In the genomic region with DNA sequence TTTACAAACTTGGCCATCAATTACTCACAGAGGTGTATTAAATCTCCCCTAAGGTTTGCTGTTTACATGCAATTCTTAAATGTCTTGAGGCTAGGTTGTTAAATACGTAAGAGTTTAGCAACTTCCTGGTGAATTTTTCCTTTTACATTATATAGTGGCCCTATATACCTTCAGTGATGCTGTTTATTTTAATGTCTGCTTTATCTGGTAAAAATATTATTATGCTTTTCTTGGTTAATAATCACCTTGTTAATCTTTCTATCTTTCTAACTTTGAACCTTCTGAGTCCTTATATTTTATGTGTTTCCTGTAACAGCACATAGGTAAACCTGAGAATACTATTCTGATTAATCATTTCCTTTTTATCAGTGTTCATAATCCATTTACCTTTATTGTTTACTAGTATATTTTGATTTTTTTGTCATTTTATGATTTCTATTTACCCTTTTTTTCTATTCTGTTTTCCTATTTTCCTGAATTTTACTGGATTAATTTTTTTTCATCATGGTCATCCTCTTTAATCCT, we compare ENCODE assay signal across 24 cellular contexts. TPM values are rescaled to one million over a fixed set of nuclear protein-coding genes. Genes with fewer than 3 reads are reported as not detected.
DNase-seq lines count a peak whose midpoint lies in the region; ATAC-seq and FAIRE-seq lines count a peak whose summit lies in the region.
"Had no signal": no experiment of that assay in that cellular context is flagged by ENCODE, and none has a peak within 500 bp of the region (broad histone marks: within the 10 kb centered on the region; RNA-seq: fewer than 3 reads in every experiment).

No MANE protein-coding gene starts in this region.

- no peak for DNase-seq in activated T-cell treated with anti-CD3 and anti-CD28 coated beads, Interleukin-2, amount 50 U/mL, for 72 hours
- DNase-seq in activated T-cell treated with anti-CD3 and anti-CD28 coated beads, Interleukin-2, amount 50 U/mL, for 24 hours = no peak
- no peak for DNase-seq in RCC 7860 (ENCODE audit: low spot score)
- DNase-seq in activated CD4-positive, alpha-beta T cell treated with anti-CD3 and anti-CD28 coated beads, Interleukin-2, amount 50 U/mL, for 48 hours = no peak
- DNase-seq: ACHN; BE2C; CD8-positive, alpha-beta memory T cell; DND-41; Kasumi-1; MV-4-11; NCI-H1105; NCI-H2029; NCI-H446; NCI-H524 treated with DMSO at 0.1 percent for 48 hours; NCI-H774; PC-9; SHP77 treated with DMSO at 0.1 percent for 48 hours had no signal

- no peak for ATAC-seq in activated T-cell treated with anti-CD3 and anti-CD28 coated beads, Interleukin-2, amount 50 U/mL, for 72 hours (replicated peaks in 1 of 2)
- ATAC-seq in GM21360 (IDR thresholded peaks at IDR 0.05; ENCODE audit: unreplicated experiment) = no peak
- ATAC-seq in activated CD4-positive, CD25-positive, alpha-beta regulatory T cell treated with anti-CD3 and anti-CD28 coated beads, Interleukin-2, amount 50 U/mL, for 24 hours = no peak
- no peak for ATAC-seq in GM18909 (IDR thresholded peaks at IDR 0.05; ENCODE audit: poor library complexity, unreplicated experiment)
- ATAC-seq: K562 had no signal

- peaks cover 16 to 31% of the 10 kb centered on the region in 2 donors for H3K36me3 Mint-ChIP-seq in activated T-cell treated with anti-CD3 and anti-CD28 coated beads, Interleukin-2, amount 50 U/mL, for 72 hours (ENCODE audit: insufficient read depth in 2 of 2)
- peaks cover 95% of the 10 kb centered on the region for H3K36me3 Mint-ChIP-seq in activated T-cell treated with anti-CD3 and anti-CD28 coated beads, Interleukin-2, amount 50 U/mL, for 24 hours (ENCODE audit: low read depth)

- peak; percentile 41 for FAIRE-seq in RCC 7860 (lab: Jason Lieb, UNC)
- peak; percentile 39 for FAIRE-seq in endometrium (lab: Jason Lieb, UNC)
- FAIRE-seq: H1, K562 had no signal

- no peaks in the 10 kb centered on the region for H3K27me3 Mint-ChIP-seq in activated T-cell treated with anti-CD3 and anti-CD28 coated beads, Interleukin-2, amount 50 U/mL, for 72 hours (ENCODE audit: low read depth)
- H3K27me3 Mint-ChIP-seq in activated T-cell treated with anti-CD3 and anti-CD28 coated beads, Interleukin-2, amount 50 U/mL, for 24 hours = no peaks in the 10 kb centered on the region
- H3K27me3 Mint-ChIP-seq: CD8-positive, alpha-beta memory T cell had no signal

- H3K9me3 Mint-ChIP-seq in activated T-cell treated with anti-CD3 and anti-CD28 coated beads, Interleukin-2, amount 50 U/mL, for 72 hours = no peaks in the 10 kb centered on the region
- H3K9me3 Mint-ChIP-seq in activated T-cell treated with anti-CD3 and anti-CD28 coated beads, Interleukin-2, amount 50 U/mL, for 24 hours = no peaks in the 10 kb centered on the region
- H3K9me3 Mint-ChIP-seq: CD14-positive monocyte; CD8-positive, alpha-beta memory T cell had no signal

- H3K27ac Mint-ChIP-seq in activated T-cell treated with anti-CD3 and anti-CD28 coated beads, Interleukin-2, amount 50 U/mL, for 72 hours = peak overlapping the region; percentile 80
- no peak overlapping the region for H3K27ac Mint-ChIP-seq in activated T-cell treated with anti-CD3 and anti-CD28 coated beads, Interleukin-2, amount 50 U/mL, for 24 hours

- H3K4me3 Mint-ChIP-seq in activated T-cell treated with anti-CD3 and anti-CD28 coated beads, Interleukin-2, amount 50 U/mL, for 72 hours = no peak overlapping the region
- H3K4me3 Mint-ChIP-seq in activated T-cell treated with anti-CD3 and anti-CD28 coated beads, Interleukin-2, amount 50 U/mL, for 24 hours = no peak overlapping the region
- H3K4me3 Mint-ChIP-seq: CD14-positive monocyte; CD8-positive, alpha-beta memory T cell had no signal

- no peaks in the 10 kb centered on the region for H3K4me1 Mint-ChIP-seq in activated T-cell treated with anti-CD3 and anti-CD28 coated beads, Interleukin-2, amount 50 U/mL, for 72 hours (ENCODE audit: low read depth)
- H3K4me1 Mint-ChIP-seq in activated T-cell treated with anti-CD3 and anti-CD28 coated beads, Interleukin-2, amount 50 U/mL, for 24 hours (ENCODE audit: low read depth) = no peaks in the 10 kb centered on the region
- H3K4me1 Mint-ChIP-seq: CD14-positive monocyte had no signal

RNA-seq across cellular contexts. Expression of a gene that starts 57.9 kb away (rescaled TPM):
- total RNA-seq in activated T-cell treated with anti-CD3 and anti-CD28 coated beads, Interleukin-2, amount 50 U/mL, for 72 hours = 10 to 100 TPM in 1 of 2 donors, 1 to 10 TPM in 1; 9.9 to 10.2 TPM
